Comparison of ENCODE assay signal across 17 cellular contexts in the genomic region with DNA sequence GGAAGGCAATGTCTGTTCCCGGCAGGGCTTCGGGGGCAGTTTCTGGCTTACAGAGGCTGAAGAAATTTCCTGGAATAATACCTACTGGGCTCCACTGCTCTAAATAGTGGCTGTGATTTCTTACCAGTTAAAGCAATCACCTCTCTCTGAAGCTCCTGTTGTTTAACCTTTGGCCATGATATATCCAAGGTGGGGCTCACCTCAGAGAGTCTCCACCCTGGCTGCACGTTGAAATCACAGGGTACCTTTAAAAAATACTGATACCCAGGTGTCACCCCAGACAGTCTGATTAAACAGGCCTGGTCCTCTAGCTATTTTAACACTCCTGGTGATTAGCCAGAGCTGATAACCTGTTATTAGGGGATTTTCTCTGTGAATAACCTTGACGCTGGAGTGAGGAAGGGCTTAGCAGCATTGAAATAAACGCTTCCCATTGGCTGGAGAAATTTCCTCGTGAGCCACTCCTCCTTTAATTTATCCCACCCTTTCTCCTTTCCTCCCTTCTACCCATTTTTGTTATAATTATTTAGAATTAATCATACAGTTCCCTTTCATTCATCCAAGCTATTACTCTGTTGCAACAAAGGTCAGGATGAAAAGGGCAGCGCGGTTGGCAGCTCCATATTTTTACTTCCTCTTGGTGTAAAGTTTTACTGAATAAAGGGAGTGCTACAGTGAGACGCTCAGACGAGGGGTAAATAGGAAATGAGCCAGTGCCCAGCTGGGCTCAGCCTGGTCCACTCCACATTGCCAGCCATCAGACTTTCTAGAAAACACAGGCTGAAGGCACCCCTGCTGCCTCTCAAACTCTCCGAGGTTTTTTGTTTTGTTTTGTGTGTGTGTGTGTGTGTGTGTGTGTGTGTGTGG. TPM values are rescaled to one million over a fixed set of nuclear protein-coding genes. Genes with fewer than 3 reads are reported as not detected.
A peak's percentile ranks its signal among the peaks of the same experiment; 100 is the strongest.
DNase-seq lines count a peak whose midpoint lies in the region; ATAC-seq and TF ChIP-seq lines count a peak whose summit lies in the region.
"Had no signal": no experiment of that assay in that cellular context is flagged by ENCODE, and none has a peak within 500 bp of the region (broad histone marks: within the 10 kb centered on the region; RNA-seq: fewer than 3 reads in every experiment).

No MANE protein-coding gene starts in this region.

- H4K12ac ChIP-seq in trophoblast cell (ENCODE audit: low read depth, low read length) = no peak overlapping the region

- peaks cover 12% of the 10 kb centered on the region for H3K27me3 Mint-ChIP-seq in GM23338 (ENCODE audit: insufficient read depth, low read depth, poor library complexity)
- H3K27me3 Mint-ChIP-seq: T-helper 17 cell had no signal

- ATAC-seq in GM23338 (no peak), HG03159 (IDR thresholded peaks at IDR 0.05; ENCODE audit: unreplicated experiment) (no peak)
- ATAC-seq: Right ventricle myocardium inferior, T-helper 17 cell had no signal

- H2AFZ ChIP-seq in GM23338 (0 out of 2 replicates have a peak overlapping the region, but pooled peaks have one; percentile 43), neuron (ENCODE audit: low read depth, low read length) (peak overlapping the region; percentile 63), trophoblast cell (ENCODE audit: insufficient read depth, low read length, poor library complexity) (no peak overlapping the region)

- WGBS in trophoblast cell (ENCODE audit: extremely low coverage, insufficient coverage, insufficient read length) = no CpG with 5 or more reads among the region's 11 CpGs

- H2BK120ac ChIP-seq in trophoblast cell (ENCODE audit: insufficient read depth, low read length, poor library complexity) = no peak overlapping the region

- no peak for DNase-seq in GM23338 (ENCODE audit: low spot score)
- peak; percentile 33 for DNase-seq in NCI-H69 (lab: John Stamatoyannopoulos, UW)
- no peak for DNase-seq in trophoblast cell
- no peak for DNase-seq in UCSD-AML1 (lab: John Stamatoyannopoulos, UW; ENCODE audit: unreplicated experiment)
- no peak for DNase-seq in NCI-H446 treated with DMSO at 0.1 percent for 48 hours (lab: John Stamatoyannopoulos, UW)
- DNase-seq: activated gamma-delta T cell, DMS 273 treated with DMSO at 0.1 percent for 48 hours, lower lobe of right lung, MM.1S, NCI-H2107, NCI-H748 treated with DMSO at 0.1 percent for 48 hours, retina, T-helper 17 cell had no signal

- H3K27me3 ChIP-seq in GM23338 (ENCODE audit: insufficient read depth) (no peaks in the 10 kb centered on the region), duodenal mucosa (ENCODE audit: control insufficient read depth in 1 of 2, insufficient read depth in 2 of 2, low read length in 2 of 2) (no peaks in the 10 kb centered on the region), neuron (ENCODE audit: insufficient read depth, low read length) (no peaks in the 10 kb centered on the region), trophoblast cell (ENCODE audit: insufficient read depth, low read length) (no peaks in the 10 kb centered on the region)

- H4K91ac ChIP-seq in trophoblast cell (ENCODE audit: low read depth, low read length) = no peak overlapping the region

- H3K4me3 Mint-ChIP-seq in GM23338 = no peak overlapping the region
- H3K4me3 Mint-ChIP-seq: T-helper 17 cell had no signal

- H2BK5ac ChIP-seq in trophoblast cell (ENCODE audit: low read depth, low read length, poor library complexity) = no peak overlapping the region

- H3K18ac ChIP-seq in trophoblast cell (ENCODE audit: low read length) = no peak overlapping the region

- no peak overlapping the region for H2AK5ac ChIP-seq in trophoblast cell (ENCODE audit: low read length)

- H3K4me3 ChIP-seq in GM23338 = no peak overlapping the region
- H3K4me3 ChIP-seq in duodenal mucosa (ENCODE audit: low read depth in 1 of 2, low read length in 2 of 2) = peak overlapping the region; percentile 34 to 40
- H3K4me3 ChIP-seq in neuron (ENCODE audit: low read length) = no peak overlapping the region
- H3K4me3 ChIP-seq in trophoblast cell (ENCODE audit: low read depth, low read length) = no peak overlapping the region
- H3K4me3 ChIP-seq: lower lobe of right lung had no signal

- no peak overlapping the region for H3K14ac ChIP-seq in trophoblast cell (ENCODE audit: low read length)

- H3K9ac ChIP-seq in duodenal mucosa (ENCODE audit: low read depth in 1 of 2, low read length in 2 of 2) (peak overlapping the region; percentile 19 to 29), trophoblast cell (ENCODE audit: low read length) (no peak overlapping the region)

- no peak overlapping the region for H2BK12ac ChIP-seq in trophoblast cell (ENCODE audit: low read length)

- no peak overlapping the region for H3K4me2 ChIP-seq in GM23338
- H3K4me2 ChIP-seq in trophoblast cell (ENCODE audit: low read length) = no peak overlapping the region

- no peaks in the 10 kb centered on the region for H3F3A ChIP-seq in GM23338 (replicated peaks; ENCODE audit: low read depth)

- no peaks in the 10 kb centered on the region for H3K36me3 Mint-ChIP-seq in GM23338 (ENCODE audit: low read depth)

- H3K9me2 ChIP-seq in GM23338 (ENCODE audit: insufficient read depth) = peaks cover 3% of the 10 kb centered on the region; the same call in 1 of the 2 replicates

- no peak for TF ChIP-seq CTCF in GM23338 (conservative IDR thresholded peaks at IDR 0.05; ENCODE audit: low read depth in 2 of 2)

- no peaks in the 10 kb centered on the region; the same call in 2 of the 3 replicates for H3K9me3 Mint-ChIP-seq in GM23338

- no peak overlapping the region for H3K23ac ChIP-seq in trophoblast cell (ENCODE audit: low read length)

- H4K20me1 ChIP-seq in GM23338 (replicated peaks; ENCODE audit: insufficient read depth) = no peaks in the 10 kb centered on the region

- H4K8ac ChIP-seq in trophoblast cell (ENCODE audit: low read depth, low read length) = no peak overlapping the region

- no peaks in the 10 kb centered on the region for H3K79me2 ChIP-seq in GM23338 (replicated peaks; ENCODE audit: insufficient read depth)
- H3K79me2 ChIP-seq in trophoblast cell (ENCODE audit: control insufficient read depth, insufficient read depth, low read length, poor library complexity) = no peaks in the 10 kb centered on the region

- H3K4me1 ChIP-seq in GM23338 (ENCODE audit: insufficient read depth) (peaks cover 13% of the 10 kb centered on the region), duodenal mucosa (ENCODE audit: control insufficient read depth in 1 of 2, insufficient read depth in 2 of 2, low read length in 2 of 2) (peaks cover 32 to 45% of the 10 kb centered on the region in 2 donors), neuron (ENCODE audit: insufficient read depth, low read length) (peaks cover 9% of the 10 kb centered on the region), trophoblast cell (ENCODE audit: control insufficient read depth in 1 of 2, insufficient read depth in 2 of 2, low read length in 2 of 2) (no peaks in the 10 kb centered on the region)
- H3K4me1 ChIP-seq: lower lobe of right lung had no signal

- H3K79me1 ChIP-seq in trophoblast cell (ENCODE audit: low read length) = no peaks in the 10 kb centered on the region

- H3K9me3 ChIP-seq in duodenal mucosa (ENCODE audit: control insufficient read depth in 1 of 2, low read length in 2 of 2) (no peaks in the 10 kb centered on the region), neuron (ENCODE audit: low read length) (peaks cover 6% of the 10 kb centered on the region), trophoblast cell (ENCODE audit: insufficient read depth, low read depth, low read length) (no peaks in the 10 kb centered on the region)
- H3K9me3 ChIP-seq: lower lobe of right lung had no signal

- H3K27ac Mint-ChIP-seq in GM23338 = no peak overlapping the region
- H3K27ac Mint-ChIP-seq: T-helper 17 cell had no signal

- H3K4me1 Mint-ChIP-seq in GM23338 = peaks cover 18% of the 10 kb centered on the region; the same call in 2 of the 3 replicates

- H3K4ac ChIP-seq in trophoblast cell (ENCODE audit: low read depth, low read length) = no peak overlapping the region

- H3K36me3 ChIP-seq in GM23338 (ENCODE audit: insufficient read depth) = no peaks in the 10 kb centered on the region
- H3K36me3 ChIP-seq in duodenal mucosa (ENCODE audit: control insufficient read depth in 1 of 2, insufficient read depth in 2 of 2, low read length in 2 of 2) = no peaks in the 10 kb centered on the region
- H3K36me3 ChIP-seq in neuron (ENCODE audit: insufficient read depth, low read length) = no peaks in the 10 kb centered on the region
- no peaks in the 10 kb centered on the region for H3K36me3 ChIP-seq in trophoblast cell (ENCODE audit: control insufficient read depth in 1 of 2, insufficient read depth in 2 of 2, low read length in 2 of 2)
- H3K36me3 ChIP-seq: lower lobe of right lung had no signal

- H3K27ac ChIP-seq in GM23338 (ENCODE audit: low read depth) (no peak overlapping the region), duodenal mucosa (ENCODE audit: low read depth, low read length) (peak overlapping the region; percentile 53), trophoblast cell (ENCODE audit: low read depth, low read length) (no peak overlapping the region)
- H3K27ac ChIP-seq: lower lobe of right lung had no signal

TF ChIP-seq in GM23338, 12 proteins besides CTCF, POLR2A, EP300 and RAD21 (continues in another document):
- no peak for TF ChIP-seq NANOG (IDR thresholded peaks at IDR 0.05; ENCODE audit: borderline replicate concordance)
- no peak for TF ChIP-seq JUNB (IDR thresholded peaks at IDR 0.05; ENCODE audit: unreplicated experiment)
- TF ChIP-seq STAT1 (IDR thresholded peaks at IDR 0.05; ENCODE audit: unreplicated experiment) = no peak
- TF ChIP-seq ZNF331 (CRISPR knock-in tag; IDR thresholded peaks at IDR 0.05; ENCODE audit: low read depth) = no peak
- TF ChIP-seq CREB1 (CRISPR knock-in tag; IDR thresholded peaks at IDR 0.05; ENCODE audit: low read depth) = no peak
- no peak for TF ChIP-seq EZH2phosphoT487 (IDR thresholded peaks at IDR 0.05; ENCODE audit: unreplicated experiment)

RNA-seq across cellular contexts. Expression of a gene that starts 22.1 kb away (rescaled TPM):
- total RNA-seq in GM23338 (2014; rRNA removed; shearing (Covaris generic)) = 11.5 and 12.4 TPM in 2 replicates
- polyA plus RNA-seq in GM23338 (2016; fragmentation: Nextera tagmentation; extraction: Ambion mirVana) = 5.9 and 8.7 TPM in 2 replicates
- 38.2 and 38.5 TPM in 2 replicates for polyA plus RNA-seq in trophoblast cell (2013)

Comparison
In these comparisons a context has a peak if more than half of its experiments do, and no peak if none do; other contexts are left out.
1. H3K4me3 ChIP-seq: peak in duodenal mucosa (2 of 2); none in GM23338 (single experiment), neuron (single experiment) and trophoblast cell (single experiment).